In the genomic region with DNA sequence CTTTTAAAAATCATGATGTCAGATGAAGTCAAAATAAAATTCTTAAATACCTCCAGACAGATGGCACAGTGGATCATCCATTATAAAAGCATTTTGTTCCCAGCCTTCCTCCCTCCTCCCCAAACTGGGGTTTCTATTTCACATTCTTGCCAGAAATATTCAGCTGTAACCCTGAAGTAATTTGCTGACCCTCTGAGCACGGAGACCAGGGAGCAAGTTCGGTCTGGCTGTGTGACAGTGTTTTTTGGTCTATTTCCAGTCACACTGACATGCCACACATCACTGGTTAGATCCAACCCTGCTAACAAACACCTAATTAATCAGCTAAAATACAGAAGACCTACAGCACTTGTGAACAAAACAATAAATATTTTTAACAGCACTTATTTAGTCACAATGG, we compare ENCODE assay signal across 13 cellular contexts.
DNase-seq lines count a peak whose midpoint lies in the region; ATAC-seq and TF ChIP-seq lines count a peak whose summit lies in the region.
"Had no signal": no experiment of that assay in that cellular context is flagged by ENCODE, and none has a peak within 500 bp of the region (broad histone marks: within the 10 kb centered on the region; RNA-seq: fewer than 3 reads in every experiment).

No MANE protein-coding gene starts in this region.

- peak overlapping the region; percentile 71 for H3K4me3 ChIP-seq in BLaER1
- H3K4me3 ChIP-seq in body of pancreas = no peak overlapping the region
- H3K4me3 ChIP-seq in right cardiac atrium (ENCODE audit: low read length) = no peak overlapping the region
- peak overlapping the region in 1 of 4 donors; percentile 5 for H3K4me3 ChIP-seq in gastrocnemius medialis
- no peak overlapping the region for H3K4me3 ChIP-seq in OCI-LY7 (ENCODE audit: low read depth, low read length, poor library complexity, severe bottlenecking)

- H3K36me3 Mint-ChIP-seq in Calu3 (ENCODE audit: insufficient read depth, unreplicated experiment) = peaks cover 12% of the 10 kb centered on the region
- H3K36me3 Mint-ChIP-seq: natural killer cell treated with Interleukin-12 subunit alpha and Interleukin-12 subunit beta and Interleukin-15 and Interleukin-18, amount 100 ng/mL, for 72 hours had no signal

- intact Hi-C loops in body of pancreas (cut with DNase I) (no loop called here), right cardiac atrium (cut with DNase I) (no loop called here), gastrocnemius medialis (cut with DNase I; ENCODE audit: low total_unique reads) (loop anchor here (2.0 kb wide), 1 partner anchor 21 kb away; no protein-coding TSS in a partner anchor), Calu3 (cut with micrococcal nuclease; ENCODE audit: unreplicated experiment) (no loop called here), OCI-LY7 (cut with micrococcal nuclease; ENCODE audit: unreplicated experiment) (no loop called here)

- DNase-seq in body of pancreas (no peak), right cardiac atrium (no peak), gastrocnemius medialis (no peak), Calu3 (no peak), OCI-LY7 (ENCODE audit: low spot score) (no peak), kidney tubule cell (ENCODE audit: low spot score) (no peak)
- DNase-seq: activated CD4-positive, alpha-beta memory T cell treated with anti-CD3 and anti-CD28 coated beads, Interleukin-2, amount 10 ng/mL, durations not matched to agents 7 days and 5 days; activated naive CD4-positive, alpha-beta T cell treated with anti-CD3 and anti-CD28 coated beads, Interleukin-2, amount 50 U/mL, for 16 hours; effector CD4-positive, alpha-beta T cell; NK-92 treated with Interleukin-12 subunit alpha and Interleukin-12 subunit beta, amount 100 ng/mL, for 24 hours had no signal

- 8 to 33% methylated on average over 2 of the region's 2 CpGs for WGBS in body of pancreas, 2 donors
- WGBS in right cardiac atrium = 22% methylated on average over 2 of the region's 2 CpGs

- H3K27ac ChIP-seq in BLaER1 = peak overlapping the region; percentile 70
- H3K27ac ChIP-seq in body of pancreas = peak overlapping the region in 3 of 4 donors; percentile 8 to 66 (median 49)
- peak overlapping the region; percentile 56 for H3K27ac ChIP-seq in right cardiac atrium (ENCODE audit: low read length)
- peak overlapping the region; percentile 81 to 90 (median 83) for H3K27ac ChIP-seq in gastrocnemius medialis
- no peak overlapping the region for H3K27ac ChIP-seq in OCI-LY7 (ENCODE audit: low read depth, low read length, poor library complexity, severe bottlenecking)

- H4K20me1 ChIP-seq in BLaER1 = peaks cover 17% of the 10 kb centered on the region
- no peaks in the 10 kb centered on the region for H4K20me1 ChIP-seq in OCI-LY7 (ENCODE audit: insufficient read depth, low read length)

- no TSS peak for BruUV-seq in Calu3 (replicated peaks; lab: Mats Ljungman, UMichigan)
- BruUV-seq in OCI-LY7 (replicated peaks; lab: Mats Ljungman, UMichigan) = no TSS peak

- CTCF ChIA-PET in Calu3 (lab: Charles Lee) = no interaction called here
- CTCF ChIA-PET in OCI-LY7 (lab: Charles Lee; ENCODE audit: unreplicated experiment) = no interaction called here

- H3K36me3 ChIP-seq in BLaER1 (peaks cover 26% of the 10 kb centered on the region), body of pancreas (replicated peaks in 1 of 2; ENCODE audit: insufficient read depth in 1 of 2, low read depth in 2 of 2) (peaks cover 0 to 13% of the 10 kb centered on the region in 2 donors), gastrocnemius medialis (peaks cover 0 to 27% of the 10 kb centered on the region in 2 donors), OCI-LY7 (ENCODE audit: insufficient read depth, low read length) (peaks cover 43% of the 10 kb centered on the region)

- H2AFZ ChIP-seq in OCI-LY7 (ENCODE audit: low read length) = no peak overlapping the region

- H3K9me2 ChIP-seq in OCI-LY7 (ENCODE audit: insufficient read depth, low read length) = no peaks in the 10 kb centered on the region

- TF ChIP-seq CTCF in body of pancreas (IDR thresholded peaks at IDR 0.05) = no peak
- TF ChIP-seq CTCF in gastrocnemius medialis (IDR thresholded peaks at IDR 0.05 in 4 of 5, conservative IDR thresholded peaks at IDR 0.05 in 1 of 5) = no peak
- TF ChIP-seq CTCF in Calu3 (IDR thresholded peaks at IDR 0.05; ENCODE audit: unreplicated experiment) = no peak
- no peak for TF ChIP-seq CTCF in OCI-LY7 (conservative IDR thresholded peaks at IDR 0.05; ENCODE audit: low read length)

- H3K9ac ChIP-seq in BLaER1 = peak overlapping the region; percentile 77

- H3K9me3 Mint-ChIP-seq in Calu3 (ENCODE audit: low read depth, unreplicated experiment) = no peaks in the 10 kb centered on the region
- H3K9me3 Mint-ChIP-seq: activated CD4-positive, alpha-beta memory T cell treated with anti-CD3 and anti-CD28 coated beads, Interleukin-2, amount 10 ng/mL, durations not matched to agents 7 days and 5 days; natural killer cell treated with Interleukin-12 subunit alpha and Interleukin-12 subunit beta and Interleukin-15 and Interleukin-18, amount 100 ng/mL, for 72 hours had no signal

- H3K27me3 ChIP-seq in BLaER1 (no peaks in the 10 kb centered on the region), body of pancreas (no peaks in the 10 kb centered on the region), right cardiac atrium (ENCODE audit: control insufficient read depth, insufficient read depth) (no peaks in the 10 kb centered on the region), gastrocnemius medialis (no peaks in the 10 kb centered on the region)

- no peak overlapping the region for H3K27ac Mint-ChIP-seq in Calu3 (ENCODE audit: unreplicated experiment)
- H3K27ac Mint-ChIP-seq: activated CD4-positive, alpha-beta memory T cell treated with anti-CD3 and anti-CD28 coated beads, Interleukin-2, amount 10 ng/mL, durations not matched to agents 7 days and 5 days; natural killer cell treated with Interleukin-12 subunit alpha and Interleukin-12 subunit beta and Interleukin-15 and Interleukin-18, amount 100 ng/mL, for 72 hours had no signal

- H3K9me3 ChIP-seq in BLaER1 = no peaks in the 10 kb centered on the region
- H3K9me3 ChIP-seq in body of pancreas = no peaks in the 10 kb centered on the region
- no peaks in the 10 kb centered on the region for H3K9me3 ChIP-seq in right cardiac atrium (ENCODE audit: control insufficient read depth, low read length)
- H3K9me3 ChIP-seq in gastrocnemius medialis = no peaks in the 10 kb centered on the region
- H3K9me3 ChIP-seq in OCI-LY7 (ENCODE audit: low read length) = no peaks in the 10 kb centered on the region

- H3K4me2 ChIP-seq in BLaER1 (peak overlapping the region; percentile 88), OCI-LY7 (ENCODE audit: low read length) (no peak overlapping the region)

- no peaks in the 10 kb centered on the region for H3K27me3 Mint-ChIP-seq in Calu3 (ENCODE audit: unreplicated experiment)
- H3K27me3 Mint-ChIP-seq: activated CD4-positive, alpha-beta memory T cell treated with anti-CD3 and anti-CD28 coated beads, Interleukin-2, amount 10 ng/mL, durations not matched to agents 7 days and 5 days had no signal

- no peak for ATAC-seq in body of pancreas
- peak; percentile 43 to 47 for ATAC-seq in right cardiac atrium
- no peak for ATAC-seq in gastrocnemius medialis
- ATAC-seq in GM21526 (IDR thresholded peaks at IDR 0.05; ENCODE audit: low FRiP score, unreplicated experiment) = no peak
- ATAC-seq: natural killer cell treated with Interleukin-12 subunit alpha and Interleukin-12 subunit beta and Interleukin-15 and Interleukin-18, amount 100 ng/mL, for 72 hours had no signal

- POLR2A ChIA-PET in OCI-LY7 (lab: Charles Lee) = interaction anchor here (0.7 kb wide), 1 partner anchor 18 kb away, joined by 3 read pairs; no protein-coding TSS in a partner anchor

- TF ChIP-seq POLR2A in body of pancreas (IDR thresholded peaks at IDR 0.05) = no peak
- TF ChIP-seq POLR2A in gastrocnemius medialis (IDR thresholded peaks at IDR 0.05) = no peak

- H3K4me1 ChIP-seq in BLaER1 (peaks cover 35% of the 10 kb centered on the region), body of pancreas (peaks cover 67% of the 10 kb centered on the region), right cardiac atrium (ENCODE audit: control insufficient read depth, insufficient read depth, low read length) (peaks cover 5% of the 10 kb centered on the region), gastrocnemius medialis (peaks cover 51 to 61% of the 10 kb centered on the region in 2 donors), OCI-LY7 (ENCODE audit: insufficient read depth, low read length, poor library complexity, severe bottlenecking) (peaks cover 22% of the 10 kb centered on the region)

- H3K4me3 Mint-ChIP-seq in Calu3 (ENCODE audit: low read depth, unreplicated experiment) = no peak overlapping the region
- H3K4me3 Mint-ChIP-seq: activated CD4-positive, alpha-beta memory T cell treated with anti-CD3 and anti-CD28 coated beads, Interleukin-2, amount 10 ng/mL, durations not matched to agents 7 days and 5 days; natural killer cell treated with Interleukin-12 subunit alpha and Interleukin-12 subunit beta and Interleukin-15 and Interleukin-18, amount 100 ng/mL, for 72 hours had no signal

- in situ Hi-C loops in gastrocnemius medialis (cut with MboI; ENCODE audit: low sequenced_read_pairs in 4 of 4) = no loop called here

- H3K4me1 Mint-ChIP-seq in Calu3 (ENCODE audit: low read depth, unreplicated experiment) = peaks cover 11% of the 10 kb centered on the region
- H3K4me1 Mint-ChIP-seq: activated CD4-positive, alpha-beta memory T cell treated with anti-CD3 and anti-CD28 coated beads, Interleukin-2, amount 10 ng/mL, durations not matched to agents 7 days and 5 days had no signal

- H3K79me2 ChIP-seq in OCI-LY7 (ENCODE audit: insufficient read depth, low read depth, low read length) = no peaks in the 10 kb centered on the region

Comparison
In these comparisons a context has a peak if more than half of its experiments do, and no peak if none do; other contexts are left out.
1. ATAC-seq: peak in right cardiac atrium (2 of 2); none in body of pancreas (single experiment), gastrocnemius medialis (0 of 2) and GM21526 (single experiment).